20 cellular contexts compared by ENCODE assay signal in genomic region chr16:65617421-65617820, GRCh38.
"Had no signal": no experiment of that assay in that cellular context is flagged by ENCODE, and none has a peak within 500 bp of the region (broad histone marks: within the 10 kb centered on the region; RNA-seq: fewer than 3 reads in every experiment).

No MANE protein-coding gene starts in this region.

- H3K9me3 ChIP-seq: ovary, right lobe of liver, suprapubic skin, thoracic aorta, tibial artery, upper lobe of right lung had no signal

- H3K4me3 ChIP-seq: hepatocyte, left ventricle myocardium inferior, lung, ovary, right atrium auricular region, right lobe of liver, skin epidermis, spleen, suprapubic skin, thoracic aorta, tibial artery, upper lobe of right lung had no signal

- H3K27ac ChIP-seq: hepatocyte, left ventricle myocardium inferior, ovary, right atrium auricular region, right lobe of liver, skin epidermis, spleen, suprapubic skin, thoracic aorta, tibial artery, upper lobe of right lung had no signal

- ATAC-seq: natural killer cell; right lobe of liver; stimulated activated effector memory CD8-positive, alpha-beta T cell treated with anti-CD3 and anti-CD28 coated beads, Interleukin-12 subunit alpha, Interleukin-12 subunit beta, amount 100 ng/mL, for 72 hours; upper lobe of right lung had no signal

- H3K27me3 ChIP-seq: hepatocyte, ovary, right atrium auricular region, right lobe of liver, tibial artery, upper lobe of right lung had no signal

- H3K4me1 ChIP-seq: left ventricle myocardium inferior, right atrium auricular region, right lobe of liver, suprapubic skin, tibial artery, upper lobe of right lung had no signal

- DNase-seq: islet precursor cell; left ventricle myocardium inferior; mesendoderm; naive B cell; natural killer cell; ovary; right lobe of liver; spleen; stimulated activated CD4-positive, alpha-beta T cell treated with anti-CD3 and anti-CD28 coated beads, Interleukin-4, amount 100 ng/mL, for 24 hours; stimulated activated naive CD4-positive, alpha-beta T cell; tibial artery; trophoblast cell; upper lobe of right lung had no signal

- H3K4me2 ChIP-seq: hepatocyte had no signal

- H2AFZ ChIP-seq: hepatocyte had no signal

- H3K79me2 ChIP-seq: hepatocyte had no signal

- H3K36me3 ChIP-seq: left ventricle myocardium inferior, ovary, right atrium auricular region, right lobe of liver, spleen, suprapubic skin, thoracic aorta, tibial artery, upper lobe of right lung had no signal
